ENCODE assay signal across 8 cellular contexts in genomic region chr12:79373896-79374499, GRCh38.
A peak's percentile ranks its signal among the peaks of the same experiment; 100 is the strongest.
DNase-seq lines count a peak whose midpoint lies in the region; ATAC-seq and TF ChIP-seq lines count a peak whose summit lies in the region.

No MANE protein-coding gene starts in this region.

- no peaks in the 10 kb centered on the region for H3K9me3 ChIP-seq in thyroid gland

- H3K4me1 ChIP-seq in thyroid gland, result no peaks in the 10 kb centered on the region

- no peak for TF ChIP-seq POLR2A in thyroid gland (IDR thresholded peaks at IDR 0.05)

- DNase-seq in NCI-H510A treated with DMSO at 0.1 percent for 48 hours (lab: John Stamatoyannopoulos, UW) (peak; percentile 28), NCI-H510A (lab: John Stamatoyannopoulos, UW) (no peak), SK-N-DZ (ENCODE audit: low spot score) (peak; percentile 24), foreskin fibroblast (peak; percentile 8 to 52), thyroid gland (peak in 1 of 2 donors; percentile 15)
- DNase-seq in activated CD8-positive, alpha-beta memory T cell treated with anti-CD3 and anti-CD28 coated beads, Interleukin-2, amount 50 U/mL, for 4 hours, result no peak

- TF ChIP-seq CTCF in foreskin fibroblast (IDR thresholded peaks at IDR 0.05; ENCODE audit: low read depth, low read length) (peak; percentile 77), thyroid gland (IDR thresholded peaks at IDR 0.05) (peak; percentile 14 to 61 (median 44))

- intact Hi-C loops in thyroid gland (cut with DNase I), result no loop called here

- 72 to 75% methylated on average over 5 of the region's 5 CpGs for WGBS in thyroid gland, 2 donors

- no peaks in the 10 kb centered on the region for H3K27me3 ChIP-seq in thyroid gland

- no peaks in the 10 kb centered on the region for H3K36me3 ChIP-seq in thyroid gland

- ATAC-seq in GM19438 (IDR thresholded peaks at IDR 0.05; ENCODE audit: low read depth, unreplicated experiment) (peak; percentile 79), HG03520 (IDR thresholded peaks at IDR 0.05; ENCODE audit: unreplicated experiment) (peak; percentile 90)

- no peak overlapping the region for H3K27ac ChIP-seq in thyroid gland

- H3K4me3 ChIP-seq in foreskin fibroblast (ENCODE audit: low read depth in 1 of 2, low read length in 2 of 2) (no peak overlapping the region), thyroid gland (replicated peaks in 1 of 3) (no peak overlapping the region)

Comparison
In these comparisons a context has a peak if more than half of its experiments do, and no peak if none do; other contexts are left out.
1. DNase-seq: peak in NCI-H510A treated with DMSO at 0.1 percent for 48 hours (single experiment), SK-N-DZ (single experiment) and foreskin fibroblast (2 of 2); none in NCI-H510A (single experiment) and activated CD8-positive, alpha-beta memory T cell treated with anti-CD3 and anti-CD28 coated beads, Interleukin-2, amount 50 U/mL, for 4 hours (single experiment).